In the genomic region with DNA sequence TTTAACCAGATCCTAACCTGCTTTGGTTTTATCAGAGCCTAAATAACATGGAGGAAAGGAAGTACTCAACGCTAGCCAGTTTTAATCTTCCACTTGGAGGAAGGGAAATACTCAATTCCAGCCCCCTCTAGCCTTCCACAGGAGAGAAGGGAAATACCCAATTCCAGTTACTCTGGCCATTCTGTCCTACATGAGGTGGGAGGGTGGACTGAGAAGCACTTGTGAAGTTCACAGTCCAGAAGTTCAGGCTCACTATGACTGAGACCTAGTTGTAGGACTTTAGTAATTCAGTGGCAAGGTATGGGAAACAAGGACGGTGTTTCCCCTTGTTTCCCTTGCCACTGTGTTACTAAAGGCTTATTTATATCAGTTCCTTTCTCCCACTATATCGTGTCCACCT, we compare ENCODE assay signal across 16 cellular contexts.
A peak's percentile ranks its signal among the peaks of the same experiment; 100 is the strongest.
DNase-seq lines count a peak whose midpoint lies in the region; ATAC-seq and TF ChIP-seq lines count a peak whose summit lies in the region.
"Had no signal": no experiment of that assay in that cellular context is flagged by ENCODE, and none has a peak within 500 bp of the region (broad histone marks: within the 10 kb centered on the region; RNA-seq: fewer than 3 reads in every experiment).

No MANE protein-coding gene starts in this region.

- DNase-seq in Right ventricle myocardium inferior (ENCODE audit: missing footprints): no peak
- DNase-seq in right cardiac atrium: no peak
- DNase-seq in fibroblast of lung (ENCODE audit: low read depth in 2 of 2): no peak
- DNase-seq in vagina (ENCODE audit: extremely low spot score in 2 of 2): no peak
- no peak for DNase-seq in NCI-H2029 treated with DMSO at 0.1 percent for 48 hours (lab: John Stamatoyannopoulos, UW)
- DNase-seq in NK-92 (lab: John Stamatoyannopoulos, UW; ENCODE audit: unreplicated experiment): no peak
- DNase-seq in DMS79 treated with DMSO at 0.1 percent for 48 hours (lab: John Stamatoyannopoulos, UW): no peak
- DNase-seq: CD4-positive, CD25-positive, alpha-beta regulatory T cell; Kasumi-1; NCI-H2029; NCI-H82; stimulated activated CD4-positive, alpha-beta T cell treated with anti-CD3 and anti-CD28 coated beads, Interleukin-4, amount 100 ng/mL, for 1 hour; T-helper 9 cell had no signal

- H2AFZ ChIP-seq in fibroblast of lung (ENCODE audit: low read length): peak overlapping the region; percentile 61
- peak overlapping the region; percentile 9 for H2AFZ ChIP-seq in parathyroid adenoma

- H3K4me2 ChIP-seq in fibroblast of lung (ENCODE audit: extremely low read depth, insufficient read depth, low read length) (peak overlapping the region; percentile 51), parathyroid adenoma (ENCODE audit: low read length) (no peak overlapping the region)

- H3K4me1 ChIP-seq in right cardiac atrium (ENCODE audit: control insufficient read depth, insufficient read depth, low read length) (peaks cover 2% of the 10 kb centered on the region), fibroblast of lung (ENCODE audit: control insufficient read depth, extremely low read depth, insufficient read depth, low read length) (peaks cover 9% of the 10 kb centered on the region), parathyroid adenoma (no peaks in the 10 kb centered on the region), vagina (peaks cover 30% of the 10 kb centered on the region)

- no peaks in the 10 kb centered on the region for H3K36me3 ChIP-seq in fibroblast of lung (ENCODE audit: control insufficient read depth, insufficient read depth, low read length)
- H3K36me3 ChIP-seq in parathyroid adenoma (ENCODE audit: control insufficient read depth, insufficient read depth, low read length): no peaks in the 10 kb centered on the region
- H3K36me3 ChIP-seq in vagina: no peaks in the 10 kb centered on the region
- H3K36me3 ChIP-seq: ovary had no signal

- intact Hi-C loops in Right ventricle myocardium inferior (cut with DNase I): no loop called here
- intact Hi-C loops in right cardiac atrium (cut with DNase I): no loop called here
- intact Hi-C loops in vagina (cut with DNase I): no loop called here

- H3K9ac ChIP-seq in fibroblast of lung (ENCODE audit: insufficient read depth, low read length) (no peak overlapping the region), parathyroid adenoma (no peak overlapping the region)

- no peak for TF ChIP-seq POLR2A in vagina (IDR thresholded peaks at IDR 0.05)

- H3K79me2 ChIP-seq in fibroblast of lung (ENCODE audit: control insufficient read depth, insufficient read depth, low read length): no peaks in the 10 kb centered on the region
- no peaks in the 10 kb centered on the region for H3K79me2 ChIP-seq in parathyroid adenoma

- no peaks in the 10 kb centered on the region for H3K9me3 ChIP-seq in right cardiac atrium (ENCODE audit: control insufficient read depth, low read length)
- H3K9me3 ChIP-seq in fibroblast of lung (ENCODE audit: control insufficient read depth, insufficient read depth, low read depth, low read length): no peaks in the 10 kb centered on the region
- H3K9me3 ChIP-seq in parathyroid adenoma (ENCODE audit: control insufficient read depth, low read length): no peaks in the 10 kb centered on the region
- H3K9me3 ChIP-seq in vagina: no peaks in the 10 kb centered on the region
- H3K9me3 ChIP-seq: ovary had no signal

- no peaks in the 10 kb centered on the region for H4K20me1 ChIP-seq in fibroblast of lung (ENCODE audit: control insufficient read depth, extremely low read depth, insufficient read depth, low read length)

- H3K27ac ChIP-seq in right cardiac atrium (ENCODE audit: low read length) (no peak overlapping the region), fibroblast of lung (ENCODE audit: insufficient read depth, low read length) (no peak overlapping the region), parathyroid adenoma (no peak overlapping the region), vagina (peak overlapping the region; percentile 66)
- H3K27ac ChIP-seq: 22Rv1, ovary had no signal

- H3K27me3 ChIP-seq in right cardiac atrium (ENCODE audit: control insufficient read depth, insufficient read depth) (no peaks in the 10 kb centered on the region), fibroblast of lung (ENCODE audit: control insufficient read depth, insufficient read depth, low read length) (no peaks in the 10 kb centered on the region), parathyroid adenoma (ENCODE audit: control insufficient read depth, insufficient read depth, low read length) (no peaks in the 10 kb centered on the region), vagina (no peaks in the 10 kb centered on the region)
- H3K27me3 ChIP-seq: ovary had no signal

- WGBS in right cardiac atrium: 60% methylated on average over 3 of the region's 3 CpGs

- ATAC-seq in Right ventricle myocardium inferior (peak; percentile 20), right cardiac atrium (no peak)

- no peak overlapping the region for H3K4me3 ChIP-seq in right cardiac atrium (ENCODE audit: low read length)
- H3K4me3 ChIP-seq in fibroblast of lung (replicated peaks in 1 of 4; ENCODE audit: control extremely low read depth in 1 of 4, insufficient read depth in 1 of 4, low read depth in 3 of 4, low read length in 4 of 4): no peak overlapping the region
- no peak overlapping the region for H3K4me3 ChIP-seq in parathyroid adenoma (ENCODE audit: low read depth, low read length)
- no peak overlapping the region for H3K4me3 ChIP-seq in vagina
- H3K4me3 ChIP-seq: ovary had no signal

- TF ChIP-seq CTCF in fibroblast of lung (conservative IDR thresholded peaks at IDR 0.05 in 1 of 2, IDR thresholded peaks at IDR 0.05 in 1 of 2; ENCODE audit: low read depth in 1 of 2, low read length in 2 of 2) (no peak), parathyroid adenoma (IDR thresholded peaks at IDR 0.05) (no peak), vagina (IDR thresholded peaks at IDR 0.05) (no peak)
